In genomic region chr3:196128172-196128843, GRCh38 we compare ENCODE assay signal across 1 cellular context.
TF ChIP-seq lines count a peak whose summit lies in the region.

No MANE protein-coding gene starts in this region.

TF ChIP-seq in GM12878, 131 proteins besides CTCF, POLR2A, EP300 and RAD21:
- no peak for TF ChIP-seq MXI1 (IDR thresholded peaks at IDR 0.05; ENCODE audit: low read depth, low read length)
- no peak for TF ChIP-seq NRF1 (conservative IDR thresholded peaks at IDR 0.05; ENCODE audit: low read depth, low read length)
- no peak for TF ChIP-seq PAX5 (IDR thresholded peaks at IDR 0.05; ENCODE audit: borderline replicate concordance, low read depth, low read length)
- no peak for TF ChIP-seq CHD4 (IDR thresholded peaks at IDR 0.05)
- no peak for TF ChIP-seq FOS (IDR thresholded peaks at IDR 0.05; ENCODE audit: borderline replicate concordance, extremely low read depth, insufficient read length)
- no peak for TF ChIP-seq MTA3 (IDR thresholded peaks at IDR 0.05; ENCODE audit: borderline replicate concordance, low read length)
- TF ChIP-seq BRCA1 (IDR thresholded peaks at IDR 0.05; ENCODE audit: low read depth, low read length), result no peak
- no peak for TF ChIP-seq NR2C2 (IDR thresholded peaks at IDR 0.05; ENCODE audit: borderline replicate concordance, control insufficient read depth, insufficient read length, low read depth)
TF ChIP-seq in GM12878: peak in this region for 0.
